In the genomic region with DNA sequence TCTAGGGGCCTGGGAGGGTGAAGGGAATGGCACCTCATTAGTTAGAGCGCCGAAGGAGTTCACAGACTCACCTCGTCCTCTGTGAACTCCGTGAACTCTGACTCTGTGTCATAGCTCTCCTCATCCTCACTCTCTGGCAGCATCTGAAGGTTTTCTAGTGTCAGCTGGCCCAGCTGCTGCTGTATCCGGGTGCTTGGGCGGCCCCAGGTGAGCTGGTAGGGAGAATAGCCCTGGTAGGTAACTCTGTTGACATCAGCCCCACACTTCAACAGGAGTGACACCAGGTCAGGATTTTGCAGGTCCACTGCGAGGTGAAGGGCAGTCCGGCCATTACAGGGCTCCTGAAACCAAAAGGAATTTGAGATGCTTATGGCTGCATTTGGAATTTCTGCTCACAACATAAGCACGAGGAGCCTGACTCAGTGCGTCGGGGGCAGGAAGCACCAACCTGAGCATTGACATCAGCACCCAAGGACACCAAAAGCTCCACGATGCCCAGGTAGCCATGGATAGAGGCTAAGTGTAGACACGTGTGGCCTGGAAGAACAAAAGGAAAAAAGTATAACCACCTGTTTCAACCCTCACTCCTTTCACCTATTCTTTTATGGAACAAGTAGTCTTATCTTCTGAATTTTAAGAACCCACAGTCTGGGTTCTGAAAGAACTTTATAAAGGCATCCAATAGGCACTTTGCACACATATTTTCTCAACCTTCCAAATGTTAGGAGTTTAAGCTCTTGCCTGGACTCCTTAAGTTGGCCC, we compare ENCODE assay signal across 8 cellular contexts. TPM values are rescaled to one million over a fixed set of nuclear protein-coding genes. Genes with fewer than 3 reads are reported as not detected.
DNase-seq lines count a peak whose midpoint lies in the region; ATAC-seq and TF ChIP-seq lines count a peak whose summit lies in the region.

No MANE protein-coding gene starts in this region.

- no peak for TF ChIP-seq CTCF in CD8-positive, alpha-beta T cell (IDR thresholded peaks at IDR 0.05)
- TF ChIP-seq CTCF in dorsolateral prefrontal cortex (IDR thresholded peaks at IDR 0.05 in 54 of 56, conservative IDR thresholded peaks at IDR 0.05 in 2 of 56; ENCODE audit: low read depth in 1 of 56, partially characterized antibody in 56 of 56), result no peak

- H3K4me1 ChIP-seq in CD8-positive, alpha-beta T cell (ENCODE audit: insufficient read depth, low read length), result peaks cover 53% of the 10 kb centered on the region

- H3K27me3 ChIP-seq in CD8-positive, alpha-beta T cell (ENCODE audit: insufficient read depth, low read length), result no peaks in the 10 kb centered on the region
- no peaks in the 10 kb centered on the region for H3K27me3 ChIP-seq in dorsolateral prefrontal cortex

- peaks cover 61% of the 10 kb centered on the region for H3K4me1 Mint-ChIP-seq in CD8-positive, alpha-beta T cell (ENCODE audit: low read depth)
- peaks cover 53% of the 10 kb centered on the region for H3K4me1 Mint-ChIP-seq in T-helper 2 cell treated with Interferon-gamma antibody and Interleukin-4, amounts not matched to agents 5 μg/mL and 100 μg/mL, for 36 hours (ENCODE audit: low read depth)
- peaks cover 62 to 70% of the 10 kb centered on the region in 2 donors for H3K4me1 Mint-ChIP-seq in natural killer cell treated with Interleukin-12 subunit alpha and Interleukin-12 subunit beta and Interleukin-15 and Interleukin-18, amount 100 ng/mL, for 72 hours (ENCODE audit: low read depth in 2 of 2)

- no peak for ATAC-seq in CD8-positive, alpha-beta T cell
- no peak for ATAC-seq in natural killer cell treated with Interleukin-12 subunit alpha and Interleukin-12 subunit beta and Interleukin-15 and Interleukin-18, amount 100 ng/mL, for 72 hours
- ATAC-seq in HG03039 (IDR thresholded peaks at IDR 0.05; ENCODE audit: unreplicated experiment), result no peak

- peak; percentile 18 to 65 (median 33) for DNase-seq in CD8-positive, alpha-beta T cell
- peak; percentile 33 for DNase-seq in T-helper 2 cell treated with Interferon-gamma antibody and Interleukin-4, amounts not matched to agents 5 μg/mL and 100 μg/mL, for 36 hours (ENCODE audit: low spot score)
- DNase-seq in dorsolateral prefrontal cortex (no peak), head of caudate nucleus (no peak), occipital lobe (lab: John Stamatoyannopoulos, UW) (no peak), pons (ENCODE audit: low spot score) (no peak)
- DNase-seq in natural killer cell treated with Interleukin-12 subunit alpha and Interleukin-12 subunit beta and Interleukin-15 and Interleukin-18, amount 100 ng/mL, for 72 hours (ENCODE audit: low spot score), result no peak

- peak overlapping the region; percentile 86 for H3K4me3 ChIP-seq in CD8-positive, alpha-beta T cell (ENCODE audit: low read depth, low read length)
- H3K4me3 ChIP-seq in dorsolateral prefrontal cortex, result peak overlapping the region; percentile 58 to 94 (median 82)

- peak overlapping the region; percentile 91 for H3K4me3 Mint-ChIP-seq in CD8-positive, alpha-beta T cell
- peak overlapping the region; percentile 94 for H3K4me3 Mint-ChIP-seq in T-helper 2 cell treated with Interferon-gamma antibody and Interleukin-4, amounts not matched to agents 5 μg/mL and 100 μg/mL, for 36 hours
- peak overlapping the region; percentile 94 for H3K4me3 Mint-ChIP-seq in natural killer cell treated with Interleukin-12 subunit alpha and Interleukin-12 subunit beta and Interleukin-15 and Interleukin-18, amount 100 ng/mL, for 72 hours

- peak overlapping the region; percentile 97 for H3K27ac Mint-ChIP-seq in CD8-positive, alpha-beta T cell
- peak overlapping the region; percentile 86 for H3K27ac Mint-ChIP-seq in T-helper 2 cell treated with Interferon-gamma antibody and Interleukin-4, amounts not matched to agents 5 μg/mL and 100 μg/mL, for 36 hours
- H3K27ac Mint-ChIP-seq in natural killer cell treated with Interleukin-12 subunit alpha and Interleukin-12 subunit beta and Interleukin-15 and Interleukin-18, amount 100 ng/mL, for 72 hours, result peak overlapping the region; percentile 98 to 99

- H3K27me3 Mint-ChIP-seq in CD8-positive, alpha-beta T cell (ENCODE audit: low read depth), result no peaks in the 10 kb centered on the region
- no peaks in the 10 kb centered on the region for H3K27me3 Mint-ChIP-seq in T-helper 2 cell treated with Interferon-gamma antibody and Interleukin-4, amounts not matched to agents 5 μg/mL and 100 μg/mL, for 36 hours (ENCODE audit: low read depth)
- H3K27me3 Mint-ChIP-seq in natural killer cell treated with Interleukin-12 subunit alpha and Interleukin-12 subunit beta and Interleukin-15 and Interleukin-18, amount 100 ng/mL, for 72 hours, result no peaks in the 10 kb centered on the region

- intact Hi-C loops in CD8-positive, alpha-beta T cell (cut with DNase I, micrococcal nuclease), result loop anchor here (2.0 to 10.0 kb wide), 7 partner anchors 14 to 868 kb away; a partner anchor contains a TSS
- intact Hi-C loops in dorsolateral prefrontal cortex (cut with DNase I), result loop anchor here in 1 of 2 donors (10.0 kb wide), 1 partner anchor 412 kb away; no protein-coding TSS in a partner anchor
- intact Hi-C loops in head of caudate nucleus (cut with DNase I), result loop anchor here (2.0 to 10.0 kb wide), 3 partner anchors 62 to 422 kb away; a partner anchor contains a TSS

- H3K27ac ChIP-seq in CD8-positive, alpha-beta T cell (ENCODE audit: low read depth, low read length), result peak overlapping the region; percentile 93
- H3K27ac ChIP-seq in dorsolateral prefrontal cortex, result peak overlapping the region; percentile 85 to 100 (median 99)

- CTCF ChIA-PET in CD8-positive, alpha-beta T cell (lab: Charles Lee), result interaction anchor here (1.0 to 9.7 kb wide), 6 partner anchors 13 to 262 kb away, joined by 3 to 88 read pairs (median 6); no protein-coding TSS in a partner anchor

- H3K9me3 Mint-ChIP-seq in CD8-positive, alpha-beta T cell, result no peaks in the 10 kb centered on the region
- no peaks in the 10 kb centered on the region for H3K9me3 Mint-ChIP-seq in T-helper 2 cell treated with Interferon-gamma antibody and Interleukin-4, amounts not matched to agents 5 μg/mL and 100 μg/mL, for 36 hours
- no peaks in the 10 kb centered on the region for H3K9me3 Mint-ChIP-seq in natural killer cell treated with Interleukin-12 subunit alpha and Interleukin-12 subunit beta and Interleukin-15 and Interleukin-18, amount 100 ng/mL, for 72 hours

- no peaks in the 10 kb centered on the region for H3K9me3 ChIP-seq in CD8-positive, alpha-beta T cell (ENCODE audit: low read length)

- H3K36me3 ChIP-seq in CD8-positive, alpha-beta T cell (ENCODE audit: insufficient read depth, low read length), result peaks cover 37% of the 10 kb centered on the region

- POLR2A ChIA-PET in CD8-positive, alpha-beta T cell (lab: Charles Lee), result interaction anchor here (0.6 to 5.5 kb wide), 15 partner anchors 13 to 265 kb away, joined by 3 to 92 read pairs (median 5); a partner anchor contains a TSS

- H3K36me3 Mint-ChIP-seq in CD8-positive, alpha-beta T cell, result peaks cover 54% of the 10 kb centered on the region
- peaks cover 49% of the 10 kb centered on the region for H3K36me3 Mint-ChIP-seq in T-helper 2 cell treated with Interferon-gamma antibody and Interleukin-4, amounts not matched to agents 5 μg/mL and 100 μg/mL, for 36 hours (ENCODE audit: low read depth)
- H3K36me3 Mint-ChIP-seq in natural killer cell treated with Interleukin-12 subunit alpha and Interleukin-12 subunit beta and Interleukin-15 and Interleukin-18, amount 100 ng/mL, for 72 hours, result peaks cover 36% of the 10 kb centered on the region

RNA-seq across cellular contexts. Expression of a gene that starts 2.0 kb away (rescaled TPM):
- 1,000 to 10,000 TPM; 1,097 to 1,133 TPM for total RNA-seq in CD8-positive, alpha-beta T cell
- total RNA-seq in dorsolateral prefrontal cortex (100 to 1,000 TPM in 34 of 120 experiments, 10 to 100 TPM in 86; 38.8 to 167 (median 81.3) TPM), occipital lobe (46.9 TPM)
- 1,000 to 10,000 TPM; 1,092 to 1,804 TPM for total RNA-seq in natural killer cell treated with Interleukin-12 subunit alpha and Interleukin-12 subunit beta and Interleukin-15 and Interleukin-18, amount 100 ng/mL, for 72 hours

Comparison
In these comparisons a context has a peak if more than half of its experiments do, and no peak if none do; other contexts are left out.
1. DNase-seq: peak in CD8-positive, alpha-beta T cell (7 of 7) and T-helper 2 cell treated with Interferon-gamma antibody and Interleukin-4, amounts not matched to agents 5 μg/mL and 100 μg/mL, for 36 hours (single experiment); none in dorsolateral prefrontal cortex (0 of 10), natural killer cell treated with Interleukin-12 subunit alpha and Interleukin-12 subunit beta and Interleukin-15 and Interleukin-18, amount 100 ng/mL, for 72 hours (single experiment), head of caudate nucleus (0 of 42), occipital lobe (single experiment) and pons (single experiment).
2. RNA of a gene that starts 2.0 kb away (total RNA-seq): 1,092 to 1,804 TPM in natural killer cell treated with Interleukin-12 subunit alpha and Interleukin-12 subunit beta and Interleukin-15 and Interleukin-18, amount 100 ng/mL, for 72 hours and 1,097 to 1,133 TPM in CD8-positive, alpha-beta T cell; 38.8 to 167 TPM in dorsolateral prefrontal cortex and 46.9 TPM in occipital lobe (single experiment); every median in the first group is over 4 times any median in the second.
3. Peak in every context shown above with its lines, with median percentiles within 50 percentile points of each other: H3K27ac Mint-ChIP-seq and H3K4me3 Mint-ChIP-seq.